Comparison of ENCODE assay signal across 30 cellular contexts in genomic region chr9:28934111-28934510, GRCh38.
"Had no signal": no experiment of that assay in that cellular context is flagged by ENCODE, and none has a peak within 500 bp of the region (broad histone marks: within the 10 kb centered on the region; RNA-seq: fewer than 3 reads in every experiment).

No MANE protein-coding gene starts in this region.

- DNase-seq: activated CD4-positive, alpha-beta memory T cell treated with anti-CD3 and anti-CD28 coated beads for 36 hours; activated CD4-positive, alpha-beta T cell treated with anti-CD3 and anti-CD28 coated beads for 36 hours; activated CD4-positive, alpha-beta T cell treated with anti-CD3 and anti-CD28 coated beads, Interleukin-2, amount 10 ng/mL, durations not matched to agents 24 days and 14 days; activated CD4-positive, CD25-positive, alpha-beta regulatory T cell; activated CD4-positive, CD25-positive, alpha-beta regulatory T cell treated with anti-CD3 and anti-CD28 coated beads, Interleukin-2, amount 50 U/mL, for 72 hours; activated CD8-positive, alpha-beta memory T cell treated with anti-CD3 and anti-CD28 coated beads, Interleukin-2, amount 10 ng/mL, durations not matched to agents 7 days and 5 days; activated CD8-positive, alpha-beta memory T cell treated with anti-CD3 and anti-CD28 coated beads, Interleukin-2, amount 50 U/mL, for 4 hours; activated CD8-positive, alpha-beta T cell treated with anti-CD3 and anti-CD28 coated beads, Interleukin-2, amount 10 ng/mL, durations not matched to agents 7 days and 5 days; activated gamma-delta T cell; activated naive CD4-positive, alpha-beta T cell; activated naive CD4-positive, alpha-beta T cell treated with anti-CD3 and anti-CD28 coated beads, Interleukin-2, amount 10 ng/mL, durations not matched to agents 7 days and 5 days; activated naive CD8-positive, alpha-beta T cell treated with anti-CD3 and anti-CD28 coated beads, Interleukin-2, amount 10 ng/mL, durations not matched to agents 7 days and 5 days; activated T-cell treated with anti-CD3 and anti-CD28 coated beads, Interleukin-2, amount 50 U/mL, for 1 hour; activated T-cell treated with anti-CD3 and anti-CD28 coated beads, Interleukin-2, amount 50 U/mL, for 72 hours; central memory CD4-positive, alpha-beta T cell; cerebellar nuclear complex; colonic mucosa; effector memory CD4-positive, alpha-beta T cell; endodermal cell; foreskin fibroblast; gastrocnemius medialis; glutamatergic neuron; heart left ventricle; T-helper 17 cell; T1000 had no signal

- H3K4me1 ChIP-seq: ascending aorta, breast epithelium, colonic mucosa, gastrocnemius medialis, heart left ventricle had no signal

- H3K9me3 ChIP-seq: ascending aorta, breast epithelium, colonic mucosa, gastrocnemius medialis, heart left ventricle had no signal

- H3K4me3 ChIP-seq: ascending aorta, breast epithelium, cardiac muscle cell, colonic mucosa, gastrocnemius medialis, heart left ventricle had no signal

- H3K27ac ChIP-seq: ascending aorta, breast epithelium, cardiac muscle cell, colonic mucosa, gastrocnemius medialis, heart left ventricle had no signal

- H3K36me3 ChIP-seq: ascending aorta, breast epithelium, cardiac muscle cell, colonic mucosa, gastrocnemius medialis, heart left ventricle had no signal

- ATAC-seq: activated CD4-positive, alpha-beta T cell treated with anti-CD3 and anti-CD28 coated beads for 36 hours; activated CD8-positive, alpha-beta memory T cell treated with anti-CD3 and anti-CD28 coated beads, Interleukin-2, amount 10 ng/mL, durations not matched to agents 7 days and 5 days; activated CD8-positive, alpha-beta T cell treated with anti-CD3 and anti-CD28 coated beads, Interleukin-2, amount 10 ng/mL, durations not matched to agents 7 days and 5 days; activated naive CD4-positive, alpha-beta T cell treated with anti-CD3 and anti-CD28 coated beads, Interleukin-2, amount 50 U/mL, for 72 hours; activated T-cell treated with anti-CD3 and anti-CD28 coated beads, Interleukin-2, amount 50 U/mL, for 72 hours; esophagus mucosa; gastrocnemius medialis; heart left ventricle; T-helper 17 cell had no signal

- H3K27me3 ChIP-seq: ascending aorta, breast epithelium, colonic mucosa, gastrocnemius medialis, heart left ventricle had no signal
